ENCODE assay signal across 10 cellular contexts in genomic region chr1:169925505-169926482, GRCh38. TPM values are rescaled to one million over a fixed set of nuclear protein-coding genes. Genes with fewer than 3 reads are reported as not detected.
DNase-seq lines count a peak whose midpoint lies in the region; ATAC-seq, FAIRE-seq and TF ChIP-seq lines count a peak whose summit lies in the region.
"Had no signal": no experiment of that assay in that cellular context is flagged by ENCODE, and none has a peak within 500 bp of the region (broad histone marks: within the 10 kb centered on the region; RNA-seq: fewer than 3 reads in every experiment).

No MANE protein-coding gene starts in this region.

- peaks cover 14% of the 10 kb centered on the region for H3K4me1 Mint-ChIP-seq in activated CD8-positive, alpha-beta T cell treated with anti-CD3 and anti-CD28 coated beads, Interleukin-2, amount 10 ng/mL, durations not matched to agents 7 days and 5 days (ENCODE audit: low read depth)

- H3K27ac ChIP-seq in kidney (ENCODE audit: low read depth in 2 of 2, low read length in 2 of 2) = no peak overlapping the region

- no peaks in the 10 kb centered on the region for H3K27me3 Mint-ChIP-seq in activated CD8-positive, alpha-beta T cell treated with anti-CD3 and anti-CD28 coated beads, Interleukin-2, amount 10 ng/mL, durations not matched to agents 7 days and 5 days (ENCODE audit: low read depth)

- peak overlapping the region; percentile 8 for H3K4me3 Mint-ChIP-seq in activated CD8-positive, alpha-beta T cell treated with anti-CD3 and anti-CD28 coated beads, Interleukin-2, amount 10 ng/mL, durations not matched to agents 7 days and 5 days

- no peaks in the 10 kb centered on the region for H3K9me3 Mint-ChIP-seq in activated CD8-positive, alpha-beta T cell treated with anti-CD3 and anti-CD28 coated beads, Interleukin-2, amount 10 ng/mL, durations not matched to agents 7 days and 5 days (ENCODE audit: insufficient read depth)

- H3K27ac Mint-ChIP-seq in activated CD8-positive, alpha-beta T cell treated with anti-CD3 and anti-CD28 coated beads, Interleukin-2, amount 10 ng/mL, durations not matched to agents 7 days and 5 days = peak overlapping the region; percentile 46

- ATAC-seq in GM18858 (IDR thresholded peaks at IDR 0.05; ENCODE audit: unreplicated experiment) (peak; percentile 68), HG03135 (IDR thresholded peaks at IDR 0.05; ENCODE audit: unreplicated experiment) (peak; percentile 62), left lobe of liver (no peak)
- ATAC-seq in activated CD8-positive, alpha-beta T cell treated with anti-CD3 and anti-CD28 coated beads, Interleukin-2, amount 10 ng/mL, durations not matched to agents 7 days and 5 days = peak; percentile 71

- FAIRE-seq in kidney (lab: Jason Lieb, UNC) = no peak
- FAIRE-seq in HTR-8/SVneo (lab: Jason Lieb, UNC) = no peak

- no peak overlapping the region for H3K9ac ChIP-seq in kidney (ENCODE audit: low read length in 2 of 2)

- intact Hi-C loops in kidney (cut with DNase I) = no loop called here

- CTCF ChIA-PET in activated CD8-positive, alpha-beta T cell treated with anti-CD3 and anti-CD28 coated beads, Interleukin-2, amount 10 ng/mL, durations not matched to agents 7 days and 5 days (lab: Charles Lee) = interaction anchor here (0.8 to 1.8 kb wide), 5 partner anchors 11 to 149 kb away, joined by 3 read pairs; partner anchors contain the start of gene KIFAP3

- POLR2A ChIA-PET in activated CD8-positive, alpha-beta T cell treated with anti-CD3 and anti-CD28 coated beads, Interleukin-2, amount 10 ng/mL, durations not matched to agents 7 days and 5 days (lab: Charles Lee) = interaction anchor here (1.0 to 3.5 kb wide), 3 partner anchors 19 to 35 kb away, joined by 4 to 16 read pairs (median 4); partner anchors contain the start of gene SCYL3

- peak; percentile 22 for DNase-seq in AG10803 (ENCODE audit: low read depth)
- DNase-seq in activated CD8-positive, alpha-beta T cell treated with anti-CD3 and anti-CD28 coated beads, Interleukin-2, amount 10 ng/mL, durations not matched to agents 7 days and 5 days = no peak
- DNase-seq in kidney = no peak
- no peak for DNase-seq in left lobe of liver (ENCODE audit: low spot score)
- no peak for DNase-seq in NCI-H1694 treated with DMSO at 0.1 percent for 48 hours (lab: John Stamatoyannopoulos, UW)
- DNase-seq in HTR-8/SVneo (ENCODE audit: insufficient read length, low spot score) = no peak
- DNase-seq: HCEC 1CT, NCI-H69 had no signal

- H3K4me3 ChIP-seq in AG10803 (ENCODE audit: low read length) (no peak overlapping the region), kidney (ENCODE audit: low read length in 2 of 2) (no peak overlapping the region)

- no peaks in the 10 kb centered on the region for H3K9me3 ChIP-seq in kidney (ENCODE audit: control insufficient read depth in 1 of 2, low read length in 2 of 2)

- peaks cover 0 to 5% of the 10 kb centered on the region in 2 donors for H3K36me3 ChIP-seq in kidney (ENCODE audit: control insufficient read depth in 1 of 2, insufficient read depth in 2 of 2, low read length in 2 of 2)

- H3K36me3 Mint-ChIP-seq in activated CD8-positive, alpha-beta T cell treated with anti-CD3 and anti-CD28 coated beads, Interleukin-2, amount 10 ng/mL, durations not matched to agents 7 days and 5 days (ENCODE audit: low read depth) = no peaks in the 10 kb centered on the region

- TF ChIP-seq CTCF in AG10803 (conservative IDR thresholded peaks at IDR 0.05; ENCODE audit: low read length) = no peak
- TF ChIP-seq CTCF in kidney (IDR thresholded peaks at IDR 0.05; ENCODE audit: borderline replicate concordance, extremely low read depth, insufficient read depth) = no peak

- H3K4me1 ChIP-seq in kidney (ENCODE audit: control insufficient read depth in 1 of 2, insufficient read depth in 1 of 2, low read depth in 1 of 2, low read length in 2 of 2) = no peaks in the 10 kb centered on the region

RNA-seq across cellular contexts. Expression of gene SCYL3, which starts 32.1 kb away (rescaled TPM):
- 10 to 100 TPM; 14.6 to 15.1 TPM for total RNA-seq in activated CD8-positive, alpha-beta T cell treated with anti-CD3 and anti-CD28 coated beads, Interleukin-2, amount 10 ng/mL, durations not matched to agents 7 days and 5 days
- 14.8 TPM for total RNA-seq in kidney
- 5.6 TPM for polyA plus RNA-seq in kidney (ENCODE audit: insufficient read depth, low read depth, low replicate concordance)
- 7.5 TPM for total RNA-seq in left lobe of liver
